In genomic region chr20:10902174-10902573, GRCh38 we compare ENCODE assay signal across 27 cellular contexts.
"Had no signal": no experiment of that assay in that cellular context is flagged by ENCODE, and none has a peak within 500 bp of the region (broad histone marks: within the 10 kb centered on the region; RNA-seq: fewer than 3 reads in every experiment).

No MANE protein-coding gene starts in this region.

- H3K27me3 ChIP-seq: ascending aorta, breast epithelium, colonic mucosa, vagina had no signal

- H3K27ac Mint-ChIP-seq: activated CD8-positive, alpha-beta T cell treated with anti-CD3 and anti-CD28 coated beads, Interleukin-2, amount 10 ng/mL, durations not matched to agents 7 days and 5 days; activated naive CD4-positive, alpha-beta T cell treated with anti-CD3 and anti-CD28 coated beads, Interleukin-2, amount 50 U/mL, for 24 hours; activated T-helper 1 cell treated with anti-CD3 and anti-CD28 coated beads, Interleukin-12 subunit alpha, Interleukin-12 subunit beta, Interleukin-2, Interleukin-4 antibody, amounts not matched to agents 30 ng/mL and 10 ng/mL and 1 ng/mL, durations not matched to agents 14 hours and 24 hours and 36 hours; effector memory CD8-positive, alpha-beta T cell; natural killer cell; stimulated activated naive B cell treated with anti-CD40 and anti-IgM and Interleukin-4, amounts not matched to agents 10 μg/mL and 1 μg/mL and 100 μg/mL, for 72 hours; T-cell; type B pancreatic cell had no signal

- H3K9me3 Mint-ChIP-seq: activated naive CD4-positive, alpha-beta T cell treated with anti-CD3 and anti-CD28 coated beads, Interleukin-2, amount 50 U/mL, for 24 hours; activated T-helper 1 cell treated with anti-CD3 and anti-CD28 coated beads, Interleukin-12 subunit alpha, Interleukin-12 subunit beta, Interleukin-2, Interleukin-4 antibody, amounts not matched to agents 30 ng/mL and 10 ng/mL and 1 ng/mL, durations not matched to agents 14 hours and 24 hours and 36 hours; central memory CD8-positive, alpha-beta T cell; type B pancreatic cell had no signal

- H3K27me3 Mint-ChIP-seq: central memory CD8-positive, alpha-beta T cell; effector memory CD8-positive, alpha-beta T cell; stimulated activated naive B cell treated with anti-CD40 and anti-IgM and Interleukin-4, amounts not matched to agents 10 μg/mL and 1 μg/mL and 100 μg/mL, for 72 hours; T-cell had no signal

- H3K4me3 ChIP-seq: ascending aorta, breast epithelium, colonic mucosa, dorsolateral prefrontal cortex, lung, smooth muscle cell, vagina had no signal

- H3K4me1 Mint-ChIP-seq: activated naive CD4-positive, alpha-beta T cell treated with anti-CD3 and anti-CD28 coated beads, Interleukin-2, amount 50 U/mL, for 24 hours; central memory CD8-positive, alpha-beta T cell; natural killer cell; stimulated activated naive B cell treated with anti-CD40 and anti-IgM and Interleukin-4, amounts not matched to agents 10 μg/mL and 1 μg/mL and 100 μg/mL, for 72 hours; T-cell had no signal

- H3K9ac ChIP-seq: parathyroid adenoma had no signal

- DNase-seq: activated CD4-positive, alpha-beta T cell treated with anti-CD3 and anti-CD28 coated beads for 1 hour; activated CD4-positive, alpha-beta T cell treated with anti-CD3 and anti-CD28 coated beads, Interleukin-2, amount 50 U/mL, for 1 hour; activated CD8-positive, alpha-beta T cell treated with anti-CD3 and anti-CD28 coated beads, Interleukin-2, amount 10 ng/mL, durations not matched to agents 7 days and 5 days; activated gamma-delta T cell; colonic mucosa; dorsolateral prefrontal cortex; effector memory CD8-positive, alpha-beta T cell; hypothalamus; natural killer cell; right cardiac atrium; stimulated activated CD4-positive, alpha-beta T cell treated with anti-CD3 and anti-CD28 coated beads, Interleukin-15, amount 100 ng/mL, for 24 hours; stimulated activated CD8-positive, alpha-beta memory T cell treated with anti-CD3 and anti-CD28 coated beads, Interleukin-4, amount 100 ng/mL, for 48 hours; stimulated activated naive B cell treated with anti-CD40 and anti-IgM and Interleukin-4, amounts not matched to agents 10 μg/mL and 1 μg/mL and 100 μg/mL, for 72 hours; T-cell had no signal

- H3K36me3 ChIP-seq: ascending aorta, breast epithelium, colonic mucosa, vagina, WERI-Rb-1 had no signal

- H3K9me3 ChIP-seq: ascending aorta, breast epithelium, colonic mucosa, vagina had no signal

- H3K27ac ChIP-seq: colonic mucosa, dorsolateral prefrontal cortex, parathyroid adenoma, vagina, WERI-Rb-1 had no signal

- ATAC-seq: activated CD8-positive, alpha-beta T cell treated with anti-CD3 and anti-CD28 coated beads, Interleukin-2, amount 10 ng/mL, durations not matched to agents 7 days and 5 days; effector memory CD8-positive, alpha-beta T cell; esophagus mucosa; left lobe of liver; natural killer cell; stimulated activated naive B cell treated with anti-CD40 and anti-IgM and Interleukin-4, amounts not matched to agents 10 μg/mL and 1 μg/mL and 100 μg/mL, for 72 hours; T-cell had no signal

- H3K4me3 Mint-ChIP-seq: activated CD8-positive, alpha-beta T cell treated with anti-CD3 and anti-CD28 coated beads, Interleukin-2, amount 10 ng/mL, durations not matched to agents 7 days and 5 days; activated naive CD4-positive, alpha-beta T cell treated with anti-CD3 and anti-CD28 coated beads, Interleukin-2, amount 50 U/mL, for 24 hours; activated T-helper 1 cell treated with anti-CD3 and anti-CD28 coated beads, Interleukin-12 subunit alpha, Interleukin-12 subunit beta, Interleukin-2, Interleukin-4 antibody, amounts not matched to agents 30 ng/mL and 10 ng/mL and 1 ng/mL, durations not matched to agents 14 hours and 24 hours and 36 hours; central memory CD8-positive, alpha-beta T cell; effector memory CD8-positive, alpha-beta T cell; natural killer cell; stimulated activated naive B cell treated with anti-CD40 and anti-IgM and Interleukin-4, amounts not matched to agents 10 μg/mL and 1 μg/mL and 100 μg/mL, for 72 hours; T-cell; type B pancreatic cell had no signal

- H3K36me3 Mint-ChIP-seq: activated naive CD4-positive, alpha-beta T cell treated with anti-CD3 and anti-CD28 coated beads, Interleukin-2, amount 50 U/mL, for 24 hours; natural killer cell; stimulated activated naive B cell treated with anti-CD40 and anti-IgM and Interleukin-4, amounts not matched to agents 10 μg/mL and 1 μg/mL and 100 μg/mL, for 72 hours; T-cell; type B pancreatic cell had no signal

- H3K4me1 ChIP-seq: breast epithelium, colonic mucosa, parathyroid adenoma had no signal
